ENCODE assay signal across 9 cellular contexts in genomic region chr2:11753452-11753885, GRCh38. TPM values are rescaled to one million over a fixed set of nuclear protein-coding genes. Genes with fewer than 3 reads are reported as not detected.
DNase-seq lines count a peak whose midpoint lies in the region; ATAC-seq and TF ChIP-seq lines count a peak whose summit lies in the region.
"Had no signal": no experiment of that assay in that cellular context is flagged by ENCODE, and none has a peak within 500 bp of the region (broad histone marks: within the 10 kb centered on the region; RNA-seq: fewer than 3 reads in every experiment).

No MANE protein-coding gene starts in this region.

- peaks cover 14% of the 10 kb centered on the region for H3K27me3 Mint-ChIP-seq in progenitor cell of endocrine pancreas

- H3K36me3 ChIP-seq in esophagus squamous epithelium = no peaks in the 10 kb centered on the region

- DNase-seq in NCI-H2107 treated with DMSO at 0.1 percent for 48 hours (lab: John Stamatoyannopoulos, UW; ENCODE audit: unreplicated experiment) = peak; percentile 82
- no peak for DNase-seq in NCI-H2107 (lab: John Stamatoyannopoulos, UW)
- DNase-seq in MV-4-11 (lab: John Stamatoyannopoulos, UW) = peak; percentile 94
- peak in 3 of 5 donors; percentile 46 to 60 (median 48) for DNase-seq in T-helper 1 cell
- no peak for DNase-seq in esophagus squamous epithelium (lab: John Stamatoyannopoulos, UW)
- peak; percentile 25 for DNase-seq in stimulated activated naive CD4-positive, alpha-beta T cell treated with Interleukin-2 at 50 U/mL for 16 hours (lab: John Stamatoyannopoulos, UW)
- DNase-seq in progenitor cell of endocrine pancreas (ENCODE audit: low spot score, unreplicated experiment) = no peak

- peak overlapping the region in 3 of 4 donors; percentile 13 to 39 (median 18) for H3K4me3 ChIP-seq in esophagus squamous epithelium

- peak in 1 of 4 donors; percentile 31 for TF ChIP-seq POLR2A in esophagus squamous epithelium (IDR thresholded peaks at IDR 0.05)

- H3K4me1 ChIP-seq in esophagus squamous epithelium = peaks cover 18 to 65% (median 25%) of the 10 kb centered on the region in 3 donors

- H3K27me3 ChIP-seq in esophagus squamous epithelium = no peaks in the 10 kb centered on the region

- H3K27ac Mint-ChIP-seq in progenitor cell of endocrine pancreas = no peak overlapping the region

- whole genome bisulfite sequencing in esophagus squamous epithelium, 2 donors = 11 to 17% methylated on average over 5 of the region's 5 CpGs

- H3K4me3 Mint-ChIP-seq in progenitor cell of endocrine pancreas (ENCODE audit: low read depth) = no peak overlapping the region

- H3K4me1 Mint-ChIP-seq in progenitor cell of endocrine pancreas (ENCODE audit: low read depth) = peaks cover 19% of the 10 kb centered on the region

- peak overlapping the region; percentile 63 to 88 (median 76) for H3K27ac ChIP-seq in esophagus squamous epithelium
- H3K27ac ChIP-seq: 22Rv1 had no signal

- TF ChIP-seq CTCF in esophagus squamous epithelium (IDR thresholded peaks at IDR 0.05) (peak in 1 of 6 experiments; percentile 14), progenitor cell of endocrine pancreas (IDR thresholded peaks at IDR 0.05; ENCODE audit: unreplicated experiment) (no peak)

- no peaks in the 10 kb centered on the region for H3K9me3 Mint-ChIP-seq in progenitor cell of endocrine pancreas (ENCODE audit: low read depth)

- H3K9me3 ChIP-seq in esophagus squamous epithelium = no peaks in the 10 kb centered on the region

- peak; percentile 64 for ATAC-seq in HG02588 (IDR thresholded peaks at IDR 0.05; ENCODE audit: unreplicated experiment)

- intact Hi-C loops in esophagus squamous epithelium (cut with DNase I) = no loop called here

- peaks cover 3% of the 10 kb centered on the region for H3K36me3 Mint-ChIP-seq in progenitor cell of endocrine pancreas (ENCODE audit: insufficient read depth)

RNA-seq across cellular contexts. Expression of gene LPIN1, which starts 7.0 kb away (rescaled TPM):
- 10 to 100 TPM; 16.9 to 80.9 (median 39.7) TPM for total RNA-seq in esophagus squamous epithelium
- 18.3 and 23.5 TPM in 2 replicates for total RNA-seq in progenitor cell of endocrine pancreas

Comparison
In these comparisons a context has a peak if more than half of its experiments do, and no peak if none do; other contexts are left out.
1. DNase-seq: peak in NCI-H2107 treated with DMSO at 0.1 percent for 48 hours (single experiment), MV-4-11 (single experiment), T-helper 1 cell (3 of 5) and stimulated activated naive CD4-positive, alpha-beta T cell treated with Interleukin-2 at 50 U/mL for 16 hours (single experiment); none in NCI-H2107 (single experiment), esophagus squamous epithelium (single experiment) and progenitor cell of endocrine pancreas (single experiment).